In genomic region chr9:93667006-93667405, GRCh38 we compare ENCODE assay signal across 30 cellular contexts.
DNase-seq lines count a peak whose midpoint lies in the region; ATAC-seq and TF ChIP-seq lines count a peak whose summit lies in the region.
"Had no signal": no experiment of that assay in that cellular context is flagged by ENCODE, and none has a peak within 500 bp of the region (broad histone marks: within the 10 kb centered on the region; RNA-seq: fewer than 3 reads in every experiment).

No MANE protein-coding gene starts in this region.

- H3K27ac ChIP-seq in RWPE2 (ENCODE audit: poor library complexity, severe bottlenecking) (no peak overlapping the region), right cardiac atrium (ENCODE audit: low read length) (no peak overlapping the region)
- H3K27ac ChIP-seq: foreskin keratinocyte, GM23248, tibial nerve, VCaP had no signal

- CTCF ChIA-PET in activated CD4-positive, alpha-beta T cell treated with anti-CD3 and anti-CD28 coated beads for 36 hours (lab: Charles Lee), result no interaction called here

- H3K4me1 Mint-ChIP-seq in activated CD4-positive, alpha-beta T cell treated with anti-CD3 and anti-CD28 coated beads for 36 hours, result no peaks in the 10 kb centered on the region
- H3K4me1 Mint-ChIP-seq: activated CD4-positive, alpha-beta memory T cell treated with anti-CD3 and anti-CD28 coated beads, Interleukin-2, amount 10 ng/mL, durations not matched to agents 7 days and 5 days; mesothelial cell of epicardium had no signal

- POLR2A ChIA-PET in activated CD4-positive, alpha-beta T cell treated with anti-CD3 and anti-CD28 coated beads for 36 hours (lab: Charles Lee), result no interaction called here

- H3K4me3 ChIP-seq in RWPE2 (ENCODE audit: severe bottlenecking) (no peak overlapping the region), right cardiac atrium (ENCODE audit: low read length) (no peak overlapping the region)
- H3K4me3 ChIP-seq: GM23248, smooth muscle cell, tibial nerve had no signal

- peaks cover 4% of the 10 kb centered on the region for H3K36me3 Mint-ChIP-seq in activated CD4-positive, alpha-beta T cell treated with anti-CD3 and anti-CD28 coated beads for 36 hours (ENCODE audit: low read depth)

- H3K4me1 ChIP-seq in RWPE2 (ENCODE audit: insufficient read depth, poor library complexity, severe bottlenecking), result no peaks in the 10 kb centered on the region
- no peaks in the 10 kb centered on the region for H3K4me1 ChIP-seq in right cardiac atrium (ENCODE audit: control insufficient read depth, insufficient read depth, low read length)
- H3K4me1 ChIP-seq: foreskin keratinocyte, tibial nerve had no signal

- WGBS in right cardiac atrium, result 95% methylated on average over 18 of the region's 18 CpGs

- H3K9me3 Mint-ChIP-seq in activated CD4-positive, alpha-beta T cell treated with anti-CD3 and anti-CD28 coated beads for 36 hours (ENCODE audit: low read depth), result no peaks in the 10 kb centered on the region
- H3K9me3 Mint-ChIP-seq: activated CD4-positive, alpha-beta memory T cell treated with anti-CD3 and anti-CD28 coated beads, Interleukin-2, amount 10 ng/mL, durations not matched to agents 7 days and 5 days; mesothelial cell of epicardium; nephron progenitor cell had no signal

- intact Hi-C loops in activated CD4-positive, alpha-beta T cell treated with anti-CD3 and anti-CD28 coated beads for 36 hours (cut with DNase I, micrococcal nuclease), result no loop called here
- intact Hi-C loops in right cardiac atrium (cut with DNase I), result no loop called here
- intact Hi-C loops in sciatic nerve (cut with DNase I), result no loop called here

- ATAC-seq in activated CD4-positive, alpha-beta T cell treated with anti-CD3 and anti-CD28 coated beads for 36 hours, result no peak
- no peak for ATAC-seq in RWPE2 (ENCODE audit: low read depth)
- ATAC-seq in right cardiac atrium, result no peak
- ATAC-seq in sciatic nerve, result no peak
- ATAC-seq: activated T-cell treated with anti-CD3 and anti-CD28 coated beads, Interleukin-2, amount 50 U/mL, for 72 hours; foreskin keratinocyte; stimulated activated naive CD8-positive, alpha-beta T cell treated with anti-CD3 and anti-CD28 coated beads, Interleukin-15, Interleukin-2, amounts not matched to agents 100 U/mL and 50 U/mL, for 24 hours had no signal

- no peaks in the 10 kb centered on the region for H3K36me3 ChIP-seq in RWPE2 (ENCODE audit: low read depth)

- H3K27me3 ChIP-seq in RWPE2 (ENCODE audit: insufficient read depth, poor library complexity, severe bottlenecking) (no peaks in the 10 kb centered on the region), right cardiac atrium (ENCODE audit: control insufficient read depth, insufficient read depth) (no peaks in the 10 kb centered on the region)
- H3K27me3 ChIP-seq: foreskin keratinocyte, tibial nerve had no signal

- H3K9me3 ChIP-seq in RWPE2 (ENCODE audit: severe bottlenecking) (no peaks in the 10 kb centered on the region), right cardiac atrium (ENCODE audit: control insufficient read depth, low read length) (no peaks in the 10 kb centered on the region)
- H3K9me3 ChIP-seq: tibial nerve had no signal

- H3K27me3 Mint-ChIP-seq in activated CD4-positive, alpha-beta T cell treated with anti-CD3 and anti-CD28 coated beads for 36 hours, result no peaks in the 10 kb centered on the region
- H3K27me3 Mint-ChIP-seq: activated CD4-positive, alpha-beta memory T cell treated with anti-CD3 and anti-CD28 coated beads, Interleukin-2, amount 10 ng/mL, durations not matched to agents 7 days and 5 days; progenitor cell of endocrine pancreas had no signal

- no peak overlapping the region for H3K27ac Mint-ChIP-seq in activated CD4-positive, alpha-beta T cell treated with anti-CD3 and anti-CD28 coated beads for 36 hours
- H3K27ac Mint-ChIP-seq: activated CD4-positive, alpha-beta memory T cell treated with anti-CD3 and anti-CD28 coated beads, Interleukin-2, amount 10 ng/mL, durations not matched to agents 7 days and 5 days; activated T-cell treated with anti-CD3 and anti-CD28 coated beads, Interleukin-2, amount 50 U/mL, for 72 hours; mesothelial cell of epicardium; progenitor cell of endocrine pancreas had no signal

- no peak overlapping the region for H3K4me3 Mint-ChIP-seq in activated CD4-positive, alpha-beta T cell treated with anti-CD3 and anti-CD28 coated beads for 36 hours
- H3K4me3 Mint-ChIP-seq: activated CD4-positive, alpha-beta memory T cell treated with anti-CD3 and anti-CD28 coated beads, Interleukin-2, amount 10 ng/mL, durations not matched to agents 7 days and 5 days; activated T-cell treated with anti-CD3 and anti-CD28 coated beads, Interleukin-2, amount 50 U/mL, for 72 hours; mesothelial cell of epicardium; nephron progenitor cell had no signal

- DNase-seq in activated CD4-positive, alpha-beta T cell treated with anti-CD3 and anti-CD28 coated beads for 36 hours, result peak; percentile 2
- no peak for DNase-seq in activated CD4-positive, alpha-beta T cell treated with anti-CD3 and anti-CD28 coated beads, Interleukin-2, amount 50 U/mL, for 48 hours
- DNase-seq in RWPE2 (ENCODE audit: low spot score) (peak; percentile 66), right cardiac atrium (peak; percentile 11 to 49 (median 37)), sciatic nerve (ENCODE audit: low spot score) (peak; percentile 60), HPDE6-E6E7 (ENCODE audit: extremely low spot score) (no peak), COLO829 (ENCODE audit: low spot score) (no peak), Kasumi-1 (lab: John Stamatoyannopoulos, UW) (no peak)
- DNase-seq: 8988T; activated CD4-positive, alpha-beta memory T cell treated with anti-CD3 and anti-CD28 coated beads, Interleukin-2, amount 10 ng/mL, durations not matched to agents 7 days and 5 days; activated T-cell treated with anti-CD3 and anti-CD28 coated beads, Interleukin-2, amount 50 U/mL, for 72 hours; AML-193; COR-L47; DND-41; erythroblast; foreskin keratinocyte; GM23248; hypothalamus; MM.1S; NCI-H1436; NCI-H2171 treated with DMSO at 0.1 percent for 48 hours; nephron progenitor cell; SIG-M5; stimulated activated CD4-positive, alpha-beta T cell treated with anti-CD3 and anti-CD28 coated beads, Interleukin-4, amount 100 ng/mL, for 1 hour; stimulated activated naive CD8-positive, alpha-beta T cell treated with anti-CD3 and anti-CD28 coated beads, Interleukin-15, Interleukin-2, amounts not matched to agents 100 U/mL and 50 U/mL, for 24 hours had no signal

- no peak for TF ChIP-seq CTCF in RWPE2 (IDR thresholded peaks at IDR 0.05; ENCODE audit: poor library complexity, severe bottlenecking)

Comparison
In these comparisons a context has a peak if more than half of its experiments do, and no peak if none do; other contexts are left out.
1. DNase-seq: peak in activated CD4-positive, alpha-beta T cell treated with anti-CD3 and anti-CD28 coated beads for 36 hours (single experiment), RWPE2 (single experiment), right cardiac atrium (3 of 3) and sciatic nerve (single experiment); none in activated CD4-positive, alpha-beta T cell treated with anti-CD3 and anti-CD28 coated beads, Interleukin-2, amount 50 U/mL, for 48 hours (0 of 2), HPDE6-E6E7 (single experiment), COLO829 (single experiment) and Kasumi-1 (0 of 2).